26 cellular contexts compared by ENCODE assay signal in genomic region chr9:16453390-16453789, GRCh38.
"Had no signal": no experiment of that assay in that cellular context is flagged by ENCODE, and none has a peak within 500 bp of the region (broad histone marks: within the 10 kb centered on the region; RNA-seq: fewer than 3 reads in every experiment).

No MANE protein-coding gene starts in this region.

- H3K4me3 ChIP-seq: colonic mucosa, gastroesophageal sphincter, heart right ventricle, left lung, prostate gland, skin epidermis, spleen, testis, tibial artery had no signal

- ATAC-seq: esophagus mucosa; foreskin keratinocyte; gastroesophageal sphincter; heart right ventricle; left cardiac atrium; left lung; naive thymus-derived CD8-positive, alpha-beta T cell; right cardiac atrium; stimulated activated memory B cell treated with anti-CD40 and anti-IgM and Interleukin-4, amounts not matched to agents 10 μg/mL and 1 μg/mL and 100 μg/mL, for 72 hours; stimulated activated naive CD8-positive, alpha-beta T cell treated with anti-CD3 and anti-CD28 coated beads, Interleukin-15, Interleukin-2, amounts not matched to agents 100 U/mL and 50 U/mL, for 24 hours had no signal

- H3K4me3 Mint-ChIP-seq: dendritic cell treated with granulocyte-macrophage colony-stimulating factor and Interleukin-4, amounts not matched to agents 40 ng/mL and 50 ng/mL, for 4 days; endodermal cell; naive thymus-derived CD8-positive, alpha-beta T cell; nephron progenitor cell; stimulated activated memory B cell treated with anti-CD40 and anti-IgM and Interleukin-4, amounts not matched to agents 10 μg/mL and 1 μg/mL and 100 μg/mL, for 72 hours; type B pancreatic cell had no signal

- H3K36me3 Mint-ChIP-seq: naive thymus-derived CD8-positive, alpha-beta T cell; stimulated activated memory B cell treated with anti-CD40 and anti-IgM and Interleukin-4, amounts not matched to agents 10 μg/mL and 1 μg/mL and 100 μg/mL, for 72 hours had no signal

- H3K36me3 ChIP-seq: colonic mucosa, gastroesophageal sphincter, heart right ventricle, left lung, prostate gland, spleen, tibial artery had no signal

- H3K27me3 ChIP-seq: colonic mucosa, foreskin keratinocyte, gastroesophageal sphincter, left lung, spleen, testis, tibial artery had no signal

- H3K4me1 ChIP-seq: colonic mucosa, heart right ventricle, left lung, prostate gland, spleen, testis, tibial artery had no signal

- H3K27ac Mint-ChIP-seq: dendritic cell treated with granulocyte-macrophage colony-stimulating factor and Interleukin-4, amounts not matched to agents 40 ng/mL and 50 ng/mL, for 4 days; endodermal cell; naive thymus-derived CD8-positive, alpha-beta T cell; nephron progenitor cell; stimulated activated memory B cell treated with anti-CD40 and anti-IgM and Interleukin-4, amounts not matched to agents 10 μg/mL and 1 μg/mL and 100 μg/mL, for 72 hours; type B pancreatic cell had no signal

- H3K9me3 Mint-ChIP-seq: dendritic cell treated with granulocyte-macrophage colony-stimulating factor and Interleukin-4, amounts not matched to agents 40 ng/mL and 50 ng/mL, for 4 days; endodermal cell; naive thymus-derived CD8-positive, alpha-beta T cell; nephron progenitor cell; type B pancreatic cell had no signal

- H3K4me1 Mint-ChIP-seq: naive thymus-derived CD8-positive, alpha-beta T cell; stimulated activated memory B cell treated with anti-CD40 and anti-IgM and Interleukin-4, amounts not matched to agents 10 μg/mL and 1 μg/mL and 100 μg/mL, for 72 hours had no signal

- H3K9me3 ChIP-seq: colonic mucosa, gastroesophageal sphincter, heart right ventricle, left lung, prostate gland, spleen, testis, tibial artery had no signal

- DNase-seq: colonic mucosa; effector CD8-positive, alpha-beta T cell; endodermal cell; foreskin keratinocyte; heart right ventricle; hippocampal formation; left cardiac atrium; left lung; naive thymus-derived CD8-positive, alpha-beta T cell; nephron progenitor cell; nucleus accumbens; right cardiac atrium; spleen; stimulated activated CD4-positive, alpha-beta T cell treated with anti-CD3 and anti-CD28 coated beads, Interleukin-4, amount 100 ng/mL, for 4 hours; stimulated activated naive CD8-positive, alpha-beta T cell treated with anti-CD3 and anti-CD28 coated beads, Interleukin-15, Interleukin-2, amounts not matched to agents 100 U/mL and 50 U/mL, for 24 hours; substantia nigra; testis; tibial artery had no signal

- H3K27ac ChIP-seq: colonic mucosa, epithelial cell of prostate, foreskin keratinocyte, gastroesophageal sphincter, heart right ventricle, left lung, prostate gland, skin epidermis, spleen, testis, tibial artery had no signal

- H3K27me3 Mint-ChIP-seq: stimulated activated memory B cell treated with anti-CD40 and anti-IgM and Interleukin-4, amounts not matched to agents 10 μg/mL and 1 μg/mL and 100 μg/mL, for 72 hours; type B pancreatic cell had no signal
